8 cellular contexts compared by ENCODE assay signal in genomic region chr6:14542670-14543366, GRCh38.
DNase-seq lines count a peak whose midpoint lies in the region; ATAC-seq and TF ChIP-seq lines count a peak whose summit lies in the region.

No MANE protein-coding gene starts in this region.

- DNase-seq in DMS53 treated with DMSO at 0.1 percent for 48 hours (lab: John Stamatoyannopoulos, UW; ENCODE audit: unreplicated experiment), result peak; percentile 52
- DNase-seq in HCEC 1CT, result peak; percentile 72
- DNase-seq in RPMI7951 (ENCODE audit: low read depth), result peak; percentile 70
- peak; percentile 55 for DNase-seq in choroid plexus epithelial cell (ENCODE audit: low read depth)
- peak; percentile 47 to 73 (median 72) for DNase-seq in stimulated activated CD4-positive, alpha-beta T cell treated with anti-CD3 and anti-CD28 coated beads, TNF-alpha, amount 100 ng/mL, for 24 hours (ENCODE audit: low read depth in 3 of 3)
- no peak for DNase-seq in lower lobe of right lung
- no peak for DNase-seq in Right ventricle myocardium inferior (ENCODE audit: missing footprints)

- intact Hi-C loops in lower lobe of right lung (cut with DNase I) (no loop called here), Right ventricle myocardium inferior (cut with DNase I) (no loop called here)

- TF ChIP-seq CTCF in choroid plexus epithelial cell (conservative IDR thresholded peaks at IDR 0.05; ENCODE audit: low read depth, low read length) (no peak), lower lobe of right lung (IDR thresholded peaks at IDR 0.05) (no peak)

- no peak overlapping the region for H3K4me3 ChIP-seq in choroid plexus epithelial cell (ENCODE audit: low read depth, low read length)
- H3K4me3 ChIP-seq in lower lobe of right lung, result no peak overlapping the region

- no peaks in the 10 kb centered on the region for H3K27me3 ChIP-seq in lower lobe of right lung (ENCODE audit: low read depth)

- ATAC-seq in lower lobe of right lung, result no peak
- no peak for ATAC-seq in Right ventricle myocardium inferior
- no peak for ATAC-seq in GM21390 (IDR thresholded peaks at IDR 0.05; ENCODE audit: unreplicated experiment)

- H3K36me3 ChIP-seq in lower lobe of right lung, result no peaks in the 10 kb centered on the region

- H3K4me1 ChIP-seq in lower lobe of right lung, result no peaks in the 10 kb centered on the region

- peaks cover 1% of the 10 kb centered on the region for H3K9me3 ChIP-seq in lower lobe of right lung

- H3K27ac ChIP-seq in lower lobe of right lung, result no peak overlapping the region

Comparison
In these comparisons a context has a peak if more than half of its experiments do, and no peak if none do; other contexts are left out.
1. DNase-seq: peak in DMS53 treated with DMSO at 0.1 percent for 48 hours (single experiment), HCEC 1CT (single experiment), RPMI7951 (single experiment), choroid plexus epithelial cell (single experiment) and stimulated activated CD4-positive, alpha-beta T cell treated with anti-CD3 and anti-CD28 coated beads, TNF-alpha, amount 100 ng/mL, for 24 hours (3 of 3); none in lower lobe of right lung (single experiment) and Right ventricle myocardium inferior (single experiment).